1 cellular context compared by ENCODE assay signal in genomic region chr2:95231723-95232122, GRCh38.
A peak's percentile ranks its signal among the peaks of the same experiment; 100 is the strongest.
TF ChIP-seq lines count a peak whose summit lies in the region.

No MANE protein-coding gene starts in this region.

TF ChIP-seq in HepG2, 621 proteins besides CTCF, POLR2A, EP300 and RAD21 (continued from another document and continues in another):
- peak; percentile 83 for TF ChIP-seq CREB1 (IDR thresholded peaks at IDR 0.05)
- peak; percentile 33; the same call in 1 of the 2 replicates for TF ChIP-seq CREB1 (CRISPR knock-in tag; IDR thresholded peaks at IDR 0.05)
- TF ChIP-seq ZNF878 (CRISPR knock-in tag; IDR thresholded peaks at IDR 0.05) = peak; percentile 47; the same call in 1 of the 2 replicates
- TF ChIP-seq ATF2 (CRISPR knock-in tag; IDR thresholded peaks at IDR 0.05) = peak; percentile 73; the same call in 1 of the 2 replicates
- TF ChIP-seq THAP11 (CRISPR knock-in tag; IDR thresholded peaks at IDR 0.05) = peak; percentile 59
- TF ChIP-seq PBX3 (CRISPR knock-in tag; IDR thresholded peaks at IDR 0.05; ENCODE audit: borderline replicate concordance) = no peak
- TF ChIP-seq SALL1 (CRISPR knock-in tag; IDR thresholded peaks at IDR 0.05) = peak; percentile 79
- peak; percentile 63; the same call in 1 of the 2 replicates for TF ChIP-seq NCOR1 (IDR thresholded peaks at IDR 0.05; ENCODE audit: borderline replicate concordance, low read length)
- peak; percentile 92 for TF ChIP-seq SKI (IDR thresholded peaks at IDR 0.05; ENCODE audit: partially characterized antibody)
- TF ChIP-seq ELF3 (CRISPR knock-in tag; IDR thresholded peaks at IDR 0.05) = peak; percentile 60; the same call in 1 of the 2 replicates
- 0 out of 2 replicates have a peak, but pooled peaks have one; percentile 22 for TF ChIP-seq KLF6 (CRISPR knock-in tag; IDR thresholded peaks at IDR 0.05)
- TF ChIP-seq RXRB (CRISPR knock-in tag; IDR thresholded peaks at IDR 0.05; ENCODE audit: borderline replicate concordance) = peak; percentile 37; the same call in 1 of the 2 replicates
- TF ChIP-seq KDM4B (CRISPR knock-in tag; IDR thresholded peaks at IDR 0.05) = 0 out of 2 replicates have a peak, but pooled peaks have one; percentile 51
- TF ChIP-seq SOX6 (IDR thresholded peaks at IDR 0.05) = no peak
- TF ChIP-seq SOX6 (CRISPR knock-in tag; IDR thresholded peaks at IDR 0.05) = peak; percentile 40; the same call in 1 of the 2 replicates
- TF ChIP-seq MAZ (IDR thresholded peaks at IDR 0.05; ENCODE audit: borderline replicate concordance, low read depth, low read length) = no peak
- TF ChIP-seq MAZ (CRISPR knock-in tag; IDR thresholded peaks at IDR 0.05; ENCODE audit: low read depth) = 0 out of 2 replicates have a peak, but pooled peaks have one; percentile 50
- TF ChIP-seq TEAD3 (CRISPR knock-in tag; optimal IDR thresholded peaks at IDR 0.05; ENCODE audit: borderline replicate concordance) = peak; percentile 59
- peak; percentile 94 for TF ChIP-seq SMC3 (IDR thresholded peaks at IDR 0.05; ENCODE audit: low read length)
- no peak for TF ChIP-seq ZNF543 (CRISPR knock-in tag; IDR thresholded peaks at IDR 0.05)
- TF ChIP-seq FOXK1 (CRISPR knock-in tag; IDR thresholded peaks at IDR 0.05; ENCODE audit: borderline replicate concordance, low read depth) = peak; percentile 40; the same call in 1 of the 2 replicates
- peak; percentile 81 for TF ChIP-seq HNF4A (CRISPR knock-in tag; IDR thresholded peaks at IDR 0.05)
- peak; percentile 61; the same call in 1 of the 2 replicates for TF ChIP-seq ZNF264 (CRISPR knock-in tag; IDR thresholded peaks at IDR 0.05)
- no peak for TF ChIP-seq ZNF709 (CRISPR knock-in tag; IDR thresholded peaks at IDR 0.05)
- peak; percentile 62; the same call in 1 of the 2 replicates for TF ChIP-seq ZBTB25 (CRISPR knock-in tag; IDR thresholded peaks at IDR 0.05)
- TF ChIP-seq HMGXB4 (CRISPR knock-in tag; IDR thresholded peaks at IDR 0.05; ENCODE audit: borderline replicate concordance in 1 of 2, low read depth in 1 of 2) = 0 out of 4 replicates have a peak, but pooled peaks of 1 of the 2 experiments have one; percentile 23
- TF ChIP-seq ATF6 (CRISPR knock-in tag; conservative IDR thresholded peaks at IDR 0.05) = no peak
- TF ChIP-seq ZNF24 (IDR thresholded peaks at IDR 0.05) = 0 out of 2 replicates have a peak, but pooled peaks have one; percentile 40
- 0 out of 2 replicates have a peak, but pooled peaks have one; percentile 43 for TF ChIP-seq MLX (CRISPR knock-in tag; IDR thresholded peaks at IDR 0.05)
- TF ChIP-seq ZNF644 (CRISPR knock-in tag; IDR thresholded peaks at IDR 0.05; ENCODE audit: low read depth) = 0 out of 2 replicates have a peak, but pooled peaks have one; percentile 38
- TF ChIP-seq GATAD1 (CRISPR knock-in tag; IDR thresholded peaks at IDR 0.05) = peak; percentile 42; the same call in 1 of the 2 replicates
- peak; percentile 54 for TF ChIP-seq RARA (CRISPR knock-in tag; IDR thresholded peaks at IDR 0.05)
- no peak for TF ChIP-seq SOX13 (IDR thresholded peaks at IDR 0.05)
- peak in 1 of 2 experiments; percentile 33; a peak in 1 of 4 replicates for TF ChIP-seq SOX13 (CRISPR knock-in tag; conservative IDR thresholded peaks at IDR 0.05 in 1 of 2, IDR thresholded peaks at IDR 0.05 in 1 of 2)
- TF ChIP-seq IKZF5 (CRISPR knock-in tag; IDR thresholded peaks at IDR 0.05) = peak; percentile 48; the same call in 1 of the 2 replicates
- TF ChIP-seq FOSL1 (CRISPR knock-in tag; IDR thresholded peaks at IDR 0.05; ENCODE audit: borderline replicate concordance) = peak; percentile 78; the same call in 1 of the 2 replicates
- TF ChIP-seq CCDC6 (CRISPR knock-in tag; IDR thresholded peaks at IDR 0.05) = 0 out of 2 replicates have a peak, but pooled peaks have one; percentile 34
- peak; percentile 80 for TF ChIP-seq TFAP4 (IDR thresholded peaks at IDR 0.05; ENCODE audit: borderline replicate concordance, low read depth)
- TF ChIP-seq ZNF12 (CRISPR knock-in tag; IDR thresholded peaks at IDR 0.05) = peak; percentile 72; the same call in 1 of the 2 replicates
- no peak for TF ChIP-seq STAT6 (CRISPR knock-in tag; IDR thresholded peaks at IDR 0.05; ENCODE audit: borderline replicate concordance)
- TF ChIP-seq DNMT1 (CRISPR knock-in tag; IDR thresholded peaks at IDR 0.05) = no peak
- no peak for TF ChIP-seq ZSCAN12 (CRISPR knock-in tag; IDR thresholded peaks at IDR 0.05)
- 0 out of 3 replicates have a peak, but pooled peaks have one; percentile 19 for TF ChIP-seq MXI1 (IDR thresholded peaks at IDR 0.05; ENCODE audit: borderline replicate concordance, low read depth, low read length)
- no peak for TF ChIP-seq POLR2AphosphoS5 (IDR thresholded peaks at IDR 0.05; ENCODE audit: low read depth, low read length)
- TF ChIP-seq ZGPAT (CRISPR knock-in tag; IDR thresholded peaks at IDR 0.05) = 0 out of 2 replicates have a peak, but pooled peaks have one; percentile 33
- no peak for TF ChIP-seq ZMAT5 (CRISPR knock-in tag; IDR thresholded peaks at IDR 0.05; ENCODE audit: borderline replicate concordance, low read depth)
